Comparison of ENCODE assay signal across 1 cellular context in the genomic region with DNA sequence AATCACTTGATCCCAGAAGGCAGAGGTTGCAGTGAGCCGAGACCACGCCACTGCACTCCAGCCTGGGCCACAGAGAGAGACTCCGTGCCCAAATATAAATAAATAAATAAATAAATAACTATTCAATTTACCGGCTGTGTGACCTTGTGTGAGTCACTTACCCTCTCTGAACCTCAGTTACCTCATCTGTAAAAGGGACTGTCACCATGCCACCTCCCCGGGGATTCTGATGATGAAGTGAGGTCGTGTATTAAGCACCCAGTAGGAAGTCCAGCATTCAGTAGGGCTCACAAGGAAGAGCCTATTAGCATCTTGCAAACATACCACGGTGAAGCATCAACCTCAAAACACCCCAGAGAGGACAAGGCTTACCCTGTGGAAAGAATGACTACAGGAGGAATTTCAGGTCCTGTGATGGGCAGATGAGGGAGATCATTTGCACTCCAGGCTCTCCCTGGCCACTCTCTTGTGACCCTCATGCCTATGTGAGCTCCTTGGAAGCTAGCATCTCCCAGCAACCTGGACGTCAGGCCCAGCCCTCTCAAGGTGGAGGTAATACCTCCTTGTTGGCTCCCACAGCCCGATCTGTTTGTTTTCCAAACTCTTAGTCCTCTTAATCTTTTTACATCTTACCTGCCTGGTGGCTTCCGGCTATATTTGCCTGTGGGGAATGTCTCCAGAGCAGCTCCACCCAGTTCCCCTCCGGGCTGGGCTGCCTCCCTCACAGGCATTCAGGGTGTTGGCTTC.
TF ChIP-seq lines count a peak whose summit lies in the region.

No MANE protein-coding gene starts in this region.

TF ChIP-seq in GM23338, 12 proteins besides CTCF, POLR2A, EP300 and RAD21 (continued from another document):
- TF ChIP-seq STAT1 (IDR thresholded peaks at IDR 0.05; ENCODE audit: unreplicated experiment): no peak
- no peak for TF ChIP-seq EZH2 (IDR thresholded peaks at IDR 0.05; ENCODE audit: low read depth, unreplicated experiment)
- TF ChIP-seq ZNF331 (CRISPR knock-in tag; IDR thresholded peaks at IDR 0.05; ENCODE audit: low read depth): no peak
- TF ChIP-seq JUNB (IDR thresholded peaks at IDR 0.05; ENCODE audit: unreplicated experiment): no peak
